17 cellular contexts compared by ENCODE assay signal in genomic region chr4:109408711-109409110, GRCh38. TPM values are rescaled to one million over a fixed set of nuclear protein-coding genes. Genes with fewer than 3 reads are reported as not detected.
DNase-seq lines count a peak whose midpoint lies in the region; ATAC-seq, FAIRE-seq and TF ChIP-seq lines count a peak whose summit lies in the region.
"Had no signal": no experiment of that assay in that cellular context is flagged by ENCODE, and none has a peak within 500 bp of the region (broad histone marks: within the 10 kb centered on the region; RNA-seq: fewer than 3 reads in every experiment).

No MANE protein-coding gene starts in this region.

- ATAC-seq in WTC11: peak; percentile 17; the same call in 1 of the 2 replicates
- ATAC-seq in GM21619 (IDR thresholded peaks at IDR 0.05; ENCODE audit: unreplicated experiment): no peak
- no peak for ATAC-seq in GM19351 (IDR thresholded peaks at IDR 0.05; ENCODE audit: unreplicated experiment)
- ATAC-seq in gastroesophageal sphincter: no peak
- ATAC-seq in GM18511 (IDR thresholded peaks at IDR 0.05; ENCODE audit: unreplicated experiment): no peak
- ATAC-seq: PC-3, Right ventricle myocardium inferior had no signal

- no peaks in the 10 kb centered on the region for H3K27me3 Mint-ChIP-seq in WTC11 (ENCODE audit: low read depth)
- H3K27me3 Mint-ChIP-seq in nephron progenitor cell (ENCODE audit: low read depth, poor library complexity): peaks cover 4% of the 10 kb centered on the region

- no peak overlapping the region for H3K4me3 Mint-ChIP-seq in WTC11
- H3K4me3 Mint-ChIP-seq in nephron progenitor cell: no peak overlapping the region

- no peak for TF ChIP-seq EP300 in gastroesophageal sphincter (IDR thresholded peaks at IDR 0.05)

- H3K36me3 Mint-ChIP-seq in WTC11 (no peaks in the 10 kb centered on the region), nephron progenitor cell (ENCODE audit: low read depth) (no peaks in the 10 kb centered on the region)

- peak; percentile 36 for FAIRE-seq in HTR-8/SVneo (lab: Jason Lieb, UNC)

- H3K27ac ChIP-seq in gastroesophageal sphincter: no peak overlapping the region

- H3K9me3 ChIP-seq in gastroesophageal sphincter: no peaks in the 10 kb centered on the region

- peaks cover 52% of the 10 kb centered on the region for H3K4me1 Mint-ChIP-seq in WTC11
- no peaks in the 10 kb centered on the region for H3K4me1 Mint-ChIP-seq in nephron progenitor cell

- POLR2A ChIA-PET in WTC11 (lab: Charles Lee): no interaction called here

- TF ChIP-seq CTCF in WTC11 (IDR thresholded peaks at IDR 0.05) (no peak), nephron progenitor cell (IDR thresholded peaks at IDR 0.05) (no peak), gastroesophageal sphincter (IDR thresholded peaks at IDR 0.05) (no peak)

- H3K27ac Mint-ChIP-seq in WTC11: no peak overlapping the region; the same call in 1 of the 2 replicates
- peak overlapping the region; percentile 14 for H3K27ac Mint-ChIP-seq in nephron progenitor cell

- H3K4me1 ChIP-seq in gastroesophageal sphincter: no peaks in the 10 kb centered on the region

- H3K4me3 ChIP-seq in gastroesophageal sphincter: no peak overlapping the region

- WGBS in gastroesophageal sphincter (ENCODE audit: low coverage in 1 of 2), 2 donors: 52 to 58% methylated on average over 2 to 3 of the region's 3 CpGs

- H3K9me3 Mint-ChIP-seq in WTC11: no peaks in the 10 kb centered on the region
- H3K9me3 Mint-ChIP-seq in nephron progenitor cell: no peaks in the 10 kb centered on the region

- CTCF ChIA-PET in WTC11 (lab: Charles Lee): interaction anchor here (0.6 kb wide), 1 partner anchor 1373 kb away, joined by 3 read pairs; no protein-coding TSS in a partner anchor

- TF ChIP-seq POLR2A in gastroesophageal sphincter (IDR thresholded peaks at IDR 0.05): no peak

- DNase-seq in ELF-1 (ENCODE audit: low read depth, low spot score) (peak; percentile 60), HTR-8/SVneo (ENCODE audit: insufficient read length, low spot score) (no peak), WTC11 (ENCODE audit: low spot score) (no peak), nephron progenitor cell (no peak)
- DNase-seq: AML-193, COR-L47, GOT3, NCI-H1417, NCI-H187 treated with DMSO at 0.1 percent for 48 hours, NCI-H446, NCI-H774, PC-3 had no signal

- no peaks in the 10 kb centered on the region for H3K36me3 ChIP-seq in gastroesophageal sphincter

- H3K27me3 ChIP-seq in gastroesophageal sphincter: no peaks in the 10 kb centered on the region

TF ChIP-seq in WTC11, 78 proteins besides CTCF, POLR2A, EP300 and RAD21:
- TF ChIP-seq OVOL2 (CRISPR knock-in tag; IDR thresholded peaks at IDR 0.05; ENCODE audit: borderline replicate concordance) (no peak), USF2 (CRISPR knock-in tag; IDR thresholded peaks at IDR 0.05) (no peak), NR3C1 (CRISPR knock-in tag; conservative IDR thresholded peaks at IDR 0.05; ENCODE audit: low read depth) (no peak), SMAD3 (CRISPR knock-in tag; IDR thresholded peaks at IDR 0.05; ENCODE audit: borderline replicate concordance) (no peak), ATF1 (CRISPR knock-in tag; IDR thresholded peaks at IDR 0.05) (no peak), ESRRA (CRISPR knock-in tag; IDR thresholded peaks at IDR 0.05; ENCODE audit: borderline replicate concordance) (no peak)
- TF ChIP-seq, protein P1, sequence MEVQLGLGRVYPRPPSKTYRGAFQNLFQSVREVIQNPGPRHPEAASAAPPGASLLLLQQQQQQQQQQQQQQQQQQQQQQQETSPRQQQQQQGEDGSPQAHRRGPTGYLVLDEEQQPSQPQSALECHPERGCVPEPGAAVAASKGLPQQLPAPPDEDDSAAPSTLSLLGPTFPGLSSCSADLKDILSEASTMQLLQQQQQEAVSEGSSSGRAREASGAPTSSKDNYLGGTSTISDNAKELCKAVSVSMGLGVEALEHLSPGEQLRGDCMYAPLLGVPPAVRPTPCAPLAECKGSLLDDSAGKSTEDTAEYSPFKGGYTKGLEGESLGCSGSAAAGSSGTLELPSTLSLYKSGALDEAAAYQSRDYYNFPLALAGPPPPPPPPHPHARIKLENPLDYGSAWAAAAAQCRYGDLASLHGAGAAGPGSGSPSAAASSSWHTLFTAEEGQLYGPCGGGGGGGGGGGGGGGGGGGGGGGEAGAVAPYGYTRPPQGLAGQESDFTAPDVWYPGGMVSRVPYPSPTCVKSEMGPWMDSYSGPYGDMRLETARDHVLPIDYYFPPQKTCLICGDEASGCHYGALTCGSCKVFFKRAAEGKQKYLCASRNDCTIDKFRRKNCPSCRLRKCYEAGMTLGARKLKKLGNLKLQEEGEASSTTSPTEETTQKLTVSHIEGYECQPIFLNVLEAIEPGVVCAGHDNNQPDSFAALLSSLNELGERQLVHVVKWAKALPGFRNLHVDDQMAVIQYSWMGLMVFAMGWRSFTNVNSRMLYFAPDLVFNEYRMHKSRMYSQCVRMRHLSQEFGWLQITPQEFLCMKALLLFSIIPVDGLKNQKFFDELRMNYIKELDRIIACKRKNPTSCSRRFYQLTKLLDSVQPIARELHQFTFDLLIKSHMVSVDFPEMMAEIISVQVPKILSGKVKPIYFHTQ (CRISPR knock-in tag; IDR thresholded peaks at IDR 0.05): no peak

RNA-seq across cellular contexts. Expression of gene SEC24B, which starts 24.9 kb away (rescaled TPM):
- total RNA-seq in WTC11 (2021): 21.6 to 24.0 TPM (median 22.4 TPM) in 3 replicates
- total RNA-seq in gastroesophageal sphincter: 10 to 100 TPM; 39.5 to 43.5 (median 41.7) TPM
